ENCODE assay signal across 28 cellular contexts in the genomic region with DNA sequence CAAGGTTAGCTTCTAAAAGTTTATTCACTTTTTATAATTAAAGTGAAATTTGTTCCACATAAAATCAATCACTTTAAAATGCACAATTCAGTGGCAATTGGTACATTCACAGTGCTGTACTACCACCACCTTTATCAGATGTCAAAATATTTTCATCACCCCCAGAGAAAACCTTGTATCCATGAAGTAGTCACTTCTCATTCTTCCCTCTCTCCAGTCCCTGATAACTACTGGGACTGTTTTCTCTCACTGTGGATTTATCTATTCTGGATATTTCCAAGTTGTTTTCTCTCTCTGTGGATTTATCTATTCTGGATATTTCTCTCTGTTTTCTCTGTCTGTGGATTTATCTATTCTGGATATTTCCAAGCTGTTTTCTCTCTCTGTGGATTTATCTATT.
"Had no signal": no experiment of that assay in that cellular context is flagged by ENCODE, and none has a peak within 500 bp of the region (broad histone marks: within the 10 kb centered on the region; RNA-seq: fewer than 3 reads in every experiment).

No MANE protein-coding gene starts in this region.

- H3K9ac ChIP-seq: neural progenitor cell, parathyroid adenoma had no signal

- H3K9me3 ChIP-seq: ovary, psoas muscle, right lobe of liver, sigmoid colon, spleen, suprapubic skin, testis, tibial artery, transverse colon, upper lobe of right lung, uterus had no signal

- ATAC-seq: naive thymus-derived CD4-positive, alpha-beta T cell; natural killer cell; psoas muscle; right lobe of liver; stimulated activated memory B cell treated with anti-CD40 and anti-IgM and Interleukin-4, amounts not matched to agents 10 μg/mL and 1 μg/mL and 100 μg/mL, for 72 hours; stimulated activated naive CD8-positive, alpha-beta T cell treated with anti-CD3 and anti-CD28 coated beads, Interleukin-15, amount 100 ng/mL, for 72 hours; stimulated activated naive CD8-positive, alpha-beta T cell treated with anti-CD3 and anti-CD28 coated beads, Interleukin-15, Interleukin-2, amounts not matched to agents 100 U/mL and 50 U/mL, for 24 hours; upper lobe of right lung had no signal

- H2AFZ ChIP-seq: neural progenitor cell, parathyroid adenoma had no signal

- H3K4me1 ChIP-seq: neural progenitor cell, parathyroid adenoma, psoas muscle, right lobe of liver, sigmoid colon, spleen, suprapubic skin, testis, tibial artery, transverse colon, upper lobe of right lung, uterus had no signal

- DNase-seq: naive thymus-derived CD4-positive, alpha-beta T cell; natural killer cell; occipital lobe; ovary; posterior cingulate gyrus; psoas muscle; right lobe of liver; sigmoid colon; spleen; stimulated activated CD4-positive, alpha-beta T cell treated with anti-CD3 and anti-CD28 coated beads, Interleukin-12 subunit alpha, Interleukin-12 subunit beta, amount 100 ng/mL, for 4 hours; stimulated activated CD4-positive, alpha-beta T cell treated with anti-CD3 and anti-CD28 coated beads, Interleukin-1b, Interleukin-23, amount 100 ng/mL, for 48 hours; stimulated activated CD4-positive, alpha-beta T cell treated with anti-CD3 and anti-CD28 coated beads, Interleukin-4, amount 100 ng/mL, for 1 hour; stimulated activated CD4-positive, alpha-beta T cell treated with anti-CD3 and anti-CD28 coated beads, Interleukin-4, amount 100 ng/mL, for 4 hours; stimulated activated CD8-positive, alpha-beta memory T cell treated with anti-CD3 and anti-CD28 coated beads, Interleukin-4, amount 100 ng/mL, for 48 hours; stimulated activated naive CD4-positive, alpha-beta T cell; stimulated activated naive CD8-positive, alpha-beta T cell treated with anti-CD3 and anti-CD28 coated beads, Interleukin-15, amount 100 ng/mL, for 72 hours; stimulated activated naive CD8-positive, alpha-beta T cell treated with anti-CD3 and anti-CD28 coated beads, Interleukin-15, Interleukin-2, amounts not matched to agents 100 U/mL and 50 U/mL, for 24 hours; substantia nigra; testis; tibial artery; transverse colon; upper lobe of right lung; uterus had no signal

- H3K27me3 ChIP-seq: neural progenitor cell, ovary, right lobe of liver, sigmoid colon, spleen, suprapubic skin, testis, tibial artery, transverse colon, upper lobe of right lung, uterus had no signal

- H3K27ac ChIP-seq: neural progenitor cell, ovary, parathyroid adenoma, psoas muscle, right lobe of liver, sigmoid colon, spleen, suprapubic skin, testis, tibial artery, transverse colon, upper lobe of right lung, uterus had no signal

- H3K79me2 ChIP-seq: parathyroid adenoma had no signal

- H3K4me2 ChIP-seq: neural progenitor cell, smooth muscle cell had no signal

- H3K4me3 ChIP-seq: neural progenitor cell, ovary, psoas muscle, right lobe of liver, sigmoid colon, smooth muscle cell, spleen, suprapubic skin, testis, tibial artery, transverse colon, upper lobe of right lung, uterus had no signal

- H3K36me3 ChIP-seq: neural progenitor cell, ovary, right lobe of liver, sigmoid colon, spleen, suprapubic skin, tibial artery, transverse colon, upper lobe of right lung, uterus had no signal
